In the genomic region with DNA sequence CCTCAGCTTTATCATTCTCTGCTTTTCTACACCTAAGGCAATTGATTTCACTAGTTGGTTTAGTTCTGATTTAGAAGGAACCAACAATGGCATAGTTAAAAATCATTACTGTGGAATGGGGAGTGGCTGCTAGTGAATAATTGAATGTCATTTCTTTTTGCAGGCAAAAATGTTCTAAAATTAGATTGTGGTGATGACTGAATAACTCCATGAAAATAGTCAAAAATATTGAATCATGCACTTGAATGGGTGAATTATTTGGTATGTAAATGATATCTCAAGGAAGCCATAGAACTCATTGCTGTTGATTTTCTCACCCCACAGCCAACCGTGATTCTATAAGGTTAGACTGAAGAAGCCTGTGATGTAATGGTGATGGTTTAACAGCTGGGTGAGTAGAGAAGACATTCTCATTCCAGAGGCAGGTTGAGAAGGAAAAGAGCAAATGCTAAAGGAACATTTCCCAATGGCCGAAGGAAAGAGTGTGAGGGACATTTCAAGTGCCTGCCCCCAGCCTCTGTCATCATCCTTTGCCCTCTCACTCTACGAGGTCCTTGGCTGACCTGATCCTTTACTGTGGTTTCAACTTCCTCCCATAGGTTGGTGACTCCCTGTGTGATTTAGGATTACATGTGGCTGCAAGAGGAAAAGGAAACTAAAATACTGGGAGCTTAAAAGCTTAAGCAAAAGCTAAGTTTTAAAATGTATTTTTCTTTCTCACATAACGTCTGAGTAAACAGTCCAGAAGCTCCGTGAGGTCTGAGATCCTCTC, we compare ENCODE assay signal across 23 cellular contexts. TPM values are rescaled to one million over a fixed set of nuclear protein-coding genes. Genes with fewer than 3 reads are reported as not detected.
DNase-seq lines count a peak whose midpoint lies in the region; ATAC-seq and TF ChIP-seq lines count a peak whose summit lies in the region.
"Had no signal": no experiment of that assay in that cellular context is flagged by ENCODE, and none has a peak within 500 bp of the region (broad histone marks: within the 10 kb centered on the region; RNA-seq: fewer than 3 reads in every experiment).

No MANE protein-coding gene starts in this region.

- H3K36me3 ChIP-seq in PC-3 (ENCODE audit: low read depth, low read length) (no peaks in the 10 kb centered on the region), upper lobe of right lung (no peaks in the 10 kb centered on the region), MG63 (no peaks in the 10 kb centered on the region)
- H3K36me3 ChIP-seq: gastrocnemius medialis, Peyer's patch, sigmoid colon had no signal

- H3K9ac ChIP-seq in PC-3 (ENCODE audit: low read length) = no peak overlapping the region

- H4K20me1 ChIP-seq in PC-3 (ENCODE audit: low read length) = no peaks in the 10 kb centered on the region

- no peak overlapping the region for H3K4me2 ChIP-seq in PC-3 (ENCODE audit: low read length)

- H3K27ac ChIP-seq in PC-3 (ENCODE audit: low read length) (no peak overlapping the region), epithelial cell of prostate (peak overlapping the region; percentile 75), upper lobe of right lung (no peak overlapping the region)
- H3K27ac ChIP-seq: body of pancreas, gastrocnemius medialis, HL-60, Peyer's patch, sigmoid colon, VCaP had no signal

- H2AFZ ChIP-seq in PC-3 (ENCODE audit: low read length) = no peak overlapping the region

- POLR2A ChIA-PET in PC-3 (lab: Charles Lee; ENCODE audit: unreplicated experiment) = no interaction called here

- no peaks in the 10 kb centered on the region for H3F3A ChIP-seq in PC-3 (ENCODE audit: low read length, unreplicated experiment)

- H3K36me3 Mint-ChIP-seq in activated naive CD4-positive, alpha-beta T cell treated with anti-CD3 and anti-CD28 coated beads, Interleukin-2, amount 50 U/mL, for 72 hours = peaks cover 0 to 18% of the 10 kb centered on the region in 2 donors
- H3K36me3 Mint-ChIP-seq: stimulated activated naive B cell treated with anti-CD40 and anti-IgM and Interleukin-4, amounts not matched to agents 10 μg/mL and 1 μg/mL and 100 μg/mL, for 72 hours had no signal

- intact Hi-C loops in PC-3 (cut with micrococcal nuclease) = no loop called here
- intact Hi-C loops in upper lobe of right lung (cut with DNase I) = no loop called here

- BruUV-seq in PC-3 (replicated peaks; lab: Mats Ljungman, UMichigan) = no TSS peak

- no peak for DNase-seq in activated naive CD4-positive, alpha-beta T cell treated with anti-CD3 and anti-CD28 coated beads, Interleukin-2, amount 50 U/mL, for 72 hours (ENCODE audit: low spot score in 2 of 2)
- no peak for DNase-seq in activated naive CD4-positive, alpha-beta T cell treated with Interleukin-2 at 50 U/mL for 16 hours
- DNase-seq in PC-3 = peak; percentile 10
- peak; percentile 16 for DNase-seq in epithelial cell of prostate (ENCODE audit: low read depth, low spot score)
- DNase-seq in upper lobe of right lung = no peak
- DNase-seq in MG63 = no peak
- no peak for DNase-seq in HK-2 (ENCODE audit: unreplicated experiment)
- DNase-seq: activated CD8-positive, alpha-beta memory T cell treated with anti-CD3 and anti-CD28 coated beads, Interleukin-2, amount 50 U/mL, for 4 hours; AML-193; body of pancreas; gastrocnemius medialis; Kasumi-1; mesendoderm; NCI-H2029; NCI-H524; Peyer's patch; sigmoid colon; stimulated activated naive B cell treated with anti-CD40 and anti-IgM and Interleukin-4, amounts not matched to agents 10 μg/mL and 1 μg/mL and 100 μg/mL, for 72 hours; SW 1271 had no signal

- peaks cover 5 to 8% of the 10 kb centered on the region in 2 donors for H3K9me3 Mint-ChIP-seq in activated naive CD4-positive, alpha-beta T cell treated with anti-CD3 and anti-CD28 coated beads, Interleukin-2, amount 50 U/mL, for 72 hours
- H3K9me3 Mint-ChIP-seq: stimulated activated naive B cell treated with anti-CD40 and anti-IgM and Interleukin-4, amounts not matched to agents 10 μg/mL and 1 μg/mL and 100 μg/mL, for 72 hours had no signal

- H3K4me1 ChIP-seq in PC-3 (ENCODE audit: insufficient read depth, low read length) (no peaks in the 10 kb centered on the region), upper lobe of right lung (no peaks in the 10 kb centered on the region)
- H3K4me1 ChIP-seq: sigmoid colon had no signal

- TF ChIP-seq CTCF in PC-3 (conservative IDR thresholded peaks at IDR 0.05; ENCODE audit: low read depth, low read length) (no peak), upper lobe of right lung (IDR thresholded peaks at IDR 0.05) (no peak)

- CTCF ChIA-PET in PC-3 (lab: Charles Lee) = no interaction called here

- peak in 1 of 2 donors; percentile 37 for ATAC-seq in activated naive CD4-positive, alpha-beta T cell treated with anti-CD3 and anti-CD28 coated beads, Interleukin-2, amount 50 U/mL, for 72 hours
- ATAC-seq in PC-3 (no peak; the same call in 1 of the 2 replicates), upper lobe of right lung (peak; percentile 43), HG02840 (IDR thresholded peaks at IDR 0.05; ENCODE audit: low FRiP score, unreplicated experiment) (no peak)
- ATAC-seq: body of pancreas, gastrocnemius medialis had no signal

- H3K4me3 ChIP-seq in PC-3 (ENCODE audit: low read length) (no peak overlapping the region), upper lobe of right lung (no peak overlapping the region), MG63 (no peak overlapping the region)
- H3K4me3 ChIP-seq: body of pancreas, gastrocnemius medialis, Peyer's patch, sigmoid colon had no signal

- H3K27me3 ChIP-seq in PC-3 (ENCODE audit: low read length) (no peaks in the 10 kb centered on the region), upper lobe of right lung (no peaks in the 10 kb centered on the region), MG63 (no peaks in the 10 kb centered on the region)
- H3K27me3 ChIP-seq: body of pancreas, gastrocnemius medialis, Peyer's patch, sigmoid colon had no signal

- H3K79me2 ChIP-seq in PC-3 (ENCODE audit: low read length) = no peaks in the 10 kb centered on the region

- no peaks in the 10 kb centered on the region for H3K9me3 ChIP-seq in PC-3 (ENCODE audit: low read length)
- no peaks in the 10 kb centered on the region for H3K9me3 ChIP-seq in upper lobe of right lung
- H3K9me3 ChIP-seq in MG63 = no peaks in the 10 kb centered on the region
- H3K9me3 ChIP-seq: body of pancreas, gastrocnemius medialis, Peyer's patch, sigmoid colon had no signal

- H3K9me2 ChIP-seq in PC-3 (replicated peaks; ENCODE audit: low read length) = no peaks in the 10 kb centered on the region

- peak overlapping the region; percentile 52 to 94 for H3K27ac Mint-ChIP-seq in activated naive CD4-positive, alpha-beta T cell treated with anti-CD3 and anti-CD28 coated beads, Interleukin-2, amount 50 U/mL, for 72 hours
- H3K27ac Mint-ChIP-seq: stimulated activated naive B cell treated with anti-CD40 and anti-IgM and Interleukin-4, amounts not matched to agents 10 μg/mL and 1 μg/mL and 100 μg/mL, for 72 hours had no signal

RNA-seq across cellular contexts. Expression of gene OVAAL, which starts 12.5 kb away (rescaled TPM):
- not detected for total RNA-seq in activated naive CD4-positive, alpha-beta T cell treated with anti-CD3 and anti-CD28 coated beads, Interleukin-2, amount 50 U/mL, for 72 hours
- total RNA-seq in PC-3 (2014; rRNA removed) = not detected in 2 replicates
- total RNA-seq in upper lobe of right lung = not detected
- total RNA-seq in MG63 (2014; rRNA removed; shearing (Covaris generic); ENCODE audit: low replicate concordance) = not detected in 2 replicates
- total RNA-seq: body of pancreas, gastrocnemius medialis, H1, Peyer's patch, sigmoid colon had no signal

Comparison
In these comparisons a context has a peak if more than half of its experiments do, and no peak if none do; other contexts are left out.
1. DNase-seq: peak in PC-3 (single experiment) and epithelial cell of prostate (single experiment); none in activated naive CD4-positive, alpha-beta T cell treated with anti-CD3 and anti-CD28 coated beads, Interleukin-2, amount 50 U/mL, for 72 hours (0 of 2), activated naive CD4-positive, alpha-beta T cell treated with Interleukin-2 at 50 U/mL for 16 hours (single experiment), upper lobe of right lung (single experiment), MG63 (single experiment) and HK-2 (single experiment).